In the genomic region with DNA sequence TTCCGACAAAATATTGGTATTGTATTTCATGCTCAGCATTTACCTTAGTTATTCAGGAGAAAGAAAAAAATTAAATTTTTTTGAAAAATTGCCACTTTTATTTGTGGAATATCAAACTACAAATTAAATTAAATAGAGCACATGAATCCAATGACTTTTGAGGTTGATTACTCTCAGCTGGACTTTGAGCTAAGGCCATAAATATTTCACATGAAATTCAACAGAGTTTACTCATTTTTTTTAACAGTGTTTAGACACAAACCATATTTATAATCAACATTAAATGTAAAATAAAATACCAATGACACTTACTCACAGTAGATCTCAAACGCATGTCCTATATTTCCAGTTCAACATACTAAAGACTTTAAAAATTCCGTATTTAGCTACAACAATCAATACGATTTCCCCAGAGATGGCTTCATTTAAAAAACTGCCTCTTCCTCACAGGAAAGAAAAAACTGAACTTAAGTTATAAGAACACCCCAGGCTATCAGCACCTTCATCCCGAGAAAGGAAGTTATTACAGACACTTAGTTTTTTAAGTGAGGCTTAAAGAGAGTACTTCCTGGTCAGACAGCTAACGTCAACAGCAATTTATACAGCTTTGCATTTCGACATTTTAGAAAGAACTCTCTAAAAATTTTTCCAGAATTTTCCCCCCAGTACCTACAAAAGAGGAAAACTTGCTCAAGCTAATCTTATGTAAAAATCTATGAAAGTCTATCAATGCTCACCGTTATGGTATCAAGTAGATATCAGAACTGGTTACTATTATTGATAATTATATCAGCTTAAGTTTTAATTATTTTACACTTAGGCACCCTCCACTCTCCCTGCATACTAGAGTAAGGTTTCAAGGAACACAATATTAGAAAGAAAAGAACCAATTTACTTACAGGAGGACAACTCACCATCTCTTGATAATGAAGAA, we compare ENCODE assay signal across 2 cellular contexts.
TF ChIP-seq lines count a peak whose summit lies in the region.

No MANE protein-coding gene starts in this region.

TF ChIP-seq in liver, 16 proteins besides CTCF, POLR2A, EP300 and RAD21:
- TF ChIP-seq FOXA1 (IDR thresholded peaks at IDR 0.05) = no peak
- peak; percentile 32 for TF ChIP-seq HNF4G (IDR thresholded peaks at IDR 0.05)
- no peak for TF ChIP-seq YY1 (IDR thresholded peaks at IDR 0.05)
- no peak for TF ChIP-seq RXRA (IDR thresholded peaks at IDR 0.05)
- no peak for TF ChIP-seq NR2F2 (IDR thresholded peaks at IDR 0.05)
- TF ChIP-seq FOXA2 (IDR thresholded peaks at IDR 0.05) = no peak
- peak; percentile 72 to 74 for TF ChIP-seq HNF4A (conservative IDR thresholded peaks at IDR 0.05)
- TF ChIP-seq, protein P1, sequence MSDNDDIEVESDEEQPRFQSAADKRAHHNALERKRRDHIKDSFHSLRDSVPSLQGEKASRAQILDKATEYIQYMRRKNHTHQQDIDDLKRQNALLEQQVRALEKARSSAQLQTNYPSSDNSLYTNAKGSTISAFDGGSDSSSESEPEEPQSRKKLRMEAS (IDR thresholded peaks at IDR 0.05) = no peak
- no peak for TF ChIP-seq GABPA (IDR thresholded peaks at IDR 0.05 in 1 of 2, conservative IDR thresholded peaks at IDR 0.05 in 1 of 2)
TF ChIP-seq in liver: peak in this region for 2.

TF ChIP-seq in HepG2, 621 proteins besides CTCF, POLR2A, EP300 and RAD21:
- TF ChIP-seq NFIC (IDR thresholded peaks at IDR 0.05; ENCODE audit: low read length) = no peak
- TF ChIP-seq, protein P2, sequence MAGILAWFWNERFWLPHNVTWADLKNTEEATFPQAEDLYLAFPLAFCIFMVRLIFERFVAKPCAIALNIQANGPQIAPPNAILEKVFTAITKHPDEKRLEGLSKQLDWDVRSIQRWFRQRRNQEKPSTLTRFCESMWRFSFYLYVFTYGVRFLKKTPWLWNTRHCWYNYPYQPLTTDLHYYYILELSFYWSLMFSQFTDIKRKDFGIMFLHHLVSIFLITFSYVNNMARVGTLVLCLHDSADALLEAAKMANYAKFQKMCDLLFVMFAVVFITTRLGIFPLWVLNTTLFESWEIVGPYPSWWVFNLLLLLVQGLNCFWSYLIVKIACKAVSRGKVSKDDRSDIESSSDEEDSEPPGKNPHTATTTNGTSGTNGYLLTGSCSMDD (CRISPR knock-in tag; IDR thresholded peaks at IDR 0.05) = no peak
- TF ChIP-seq, protein P3, sequence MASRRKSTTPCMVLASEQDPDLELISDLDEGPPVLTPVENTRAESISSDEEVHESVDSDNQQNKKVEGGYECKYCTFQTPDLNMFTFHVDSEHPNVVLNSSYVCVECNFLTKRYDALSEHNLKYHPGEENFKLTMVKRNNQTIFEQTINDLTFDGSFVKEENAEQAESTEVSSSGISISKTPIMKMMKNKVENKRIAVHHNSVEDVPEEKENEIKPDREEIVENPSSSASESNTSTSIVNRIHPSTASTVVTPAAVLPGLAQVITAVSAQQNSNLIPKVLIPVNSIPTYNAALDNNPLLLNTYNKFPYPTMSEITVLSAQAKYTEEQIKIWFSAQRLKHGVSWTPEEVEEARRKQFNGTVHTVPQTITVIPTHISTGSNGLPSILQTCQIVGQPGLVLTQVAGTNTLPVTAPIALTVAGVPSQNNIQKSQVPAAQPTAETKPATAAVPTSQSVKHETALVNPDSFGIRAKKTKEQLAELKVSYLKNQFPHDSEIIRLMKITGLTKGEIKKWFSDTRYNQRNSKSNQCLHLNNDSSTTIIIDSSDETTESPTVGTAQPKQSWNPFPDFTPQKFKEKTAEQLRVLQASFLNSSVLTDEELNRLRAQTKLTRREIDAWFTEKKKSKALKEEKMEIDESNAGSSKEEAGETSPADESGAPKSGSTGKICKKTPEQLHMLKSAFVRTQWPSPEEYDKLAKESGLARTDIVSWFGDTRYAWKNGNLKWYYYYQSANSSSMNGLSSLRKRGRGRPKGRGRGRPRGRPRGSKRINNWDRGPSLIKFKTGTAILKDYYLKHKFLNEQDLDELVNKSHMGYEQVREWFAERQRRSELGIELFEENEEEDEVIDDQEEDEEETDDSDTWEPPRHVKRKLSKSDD (CRISPR knock-in tag; IDR thresholded peaks at IDR 0.05; ENCODE audit: low read depth) = no peak
- TF ChIP-seq ZFP90 (CRISPR knock-in tag; IDR thresholded peaks at IDR 0.05; ENCODE audit: borderline replicate concordance) = no peak
- TF ChIP-seq ZNF530 (CRISPR knock-in tag; IDR thresholded peaks at IDR 0.05; ENCODE audit: low read depth) = no peak
